ENCODE assay signal across 20 cellular contexts in genomic region chr5:65474129-65474711, GRCh38. TPM values are rescaled to one million over a fixed set of nuclear protein-coding genes. Genes with fewer than 3 reads are reported as not detected.
DNase-seq lines count a peak whose midpoint lies in the region; ATAC-seq, FAIRE-seq and TF ChIP-seq lines count a peak whose summit lies in the region.
"Had no signal": no experiment of that assay in that cellular context is flagged by ENCODE, and none has a peak within 500 bp of the region (broad histone marks: within the 10 kb centered on the region; RNA-seq: fewer than 3 reads in every experiment).

No MANE protein-coding gene starts in this region.

- H2AFZ ChIP-seq in SK-N-SH (ENCODE audit: low read depth) = peak overlapping the region; percentile 36; the same call in 1 of the 2 replicates
- H2AFZ ChIP-seq in endothelial cell of umbilical vein (ENCODE audit: low read depth, low read length) = peak overlapping the region; percentile 27
- no peak overlapping the region for H2AFZ ChIP-seq in mesenchymal stem cell (ENCODE audit: low read depth, low read length)

- H3K9me1 ChIP-seq in endothelial cell of umbilical vein (replicated peaks; ENCODE audit: control insufficient read depth, extremely low read depth, insufficient read depth, low read length) = no peaks in the 10 kb centered on the region

- peaks cover 3 to 7% of the 10 kb centered on the region in 2 experiments; a peak in 2 of 4 replicates for H3K4me1 ChIP-seq in SK-N-SH (ENCODE audit: control insufficient read depth in 1 of 2, insufficient read depth in 2 of 2, low read depth in 1 of 2, low read length in 1 of 2)
- H3K4me1 ChIP-seq in endothelial cell of umbilical vein (ENCODE audit: control insufficient read depth, extremely low read depth, insufficient read depth, low read length) = peaks cover 86% of the 10 kb centered on the region
- peaks cover 2% of the 10 kb centered on the region for H3K4me1 ChIP-seq in mesenchymal stem cell (ENCODE audit: control insufficient read depth, insufficient read depth, low read depth, low read length)
- H3K4me1 ChIP-seq: A549 had no signal

- no peaks in the 10 kb centered on the region for H3K9me2 ChIP-seq in SK-N-SH

- H3K79me2 ChIP-seq in SK-N-SH (ENCODE audit: insufficient read depth) (peaks cover 100% of the 10 kb centered on the region), endothelial cell of umbilical vein (ENCODE audit: control insufficient read depth, insufficient read depth, low read length) (peaks cover 69% of the 10 kb centered on the region)

- no peak overlapping the region for H2BK15ac ChIP-seq in mesenchymal stem cell (ENCODE audit: low read depth, poor library complexity, severe bottlenecking)

- H3K27me3 ChIP-seq in SK-N-SH (ENCODE audit: insufficient read depth) (no peaks in the 10 kb centered on the region), endothelial cell of umbilical vein (ENCODE audit: control insufficient read depth in 2 of 2, insufficient read depth in 2 of 2, low read length in 2 of 2) (no peaks in the 10 kb centered on the region), mesenchymal stem cell (ENCODE audit: control insufficient read depth in 1 of 2, insufficient read depth in 1 of 2, low read length in 2 of 2) (no peaks in the 10 kb centered on the region)
- H3K27me3 ChIP-seq: MG63 had no signal

- no peak overlapping the region for H2BK120ac ChIP-seq in mesenchymal stem cell (ENCODE audit: low read depth, low read length)

- H3K4me2 ChIP-seq in SK-N-SH = peak overlapping the region; percentile 37
- peak overlapping the region; percentile 60 for H3K4me2 ChIP-seq in endothelial cell of umbilical vein (ENCODE audit: insufficient read depth, low read length)
- H3K4me2 ChIP-seq in mesenchymal stem cell (ENCODE audit: low read length, poor library complexity, severe bottlenecking) = no peak overlapping the region
- H3K4me2 ChIP-seq: A549 had no signal

- 63% methylated on average over 3 of the region's 3 CpGs for WGBS in SK-N-SH (ENCODE audit: low lambda C conversion rate)
- 93% methylated on average over 2 of the region's 3 CpGs for WGBS in mesenchymal stem cell

- DNase-seq in GM12892 (ENCODE audit: insufficient read length) (no peak), SK-N-SH (no peak), endothelial cell of umbilical vein (ENCODE audit: low read depth, low spot score) (peak; percentile 84), mesenchymal stem cell (no peak), DMS114 treated with DMSO at 0.1 percent for 48 hours (lab: John Stamatoyannopoulos, UW; ENCODE audit: unreplicated experiment) (no peak), HK-2 (ENCODE audit: unreplicated experiment) (no peak), cerebellum (ENCODE audit: low spot score) (no peak)
- DNase-seq: DMS153, Karpas-422, MG63, NCI-H1092, NCI-H146, NCI-H2081, NCI-H748 treated with DMSO at 0.1 percent for 48 hours, OCI-M1, RPMI8226 had no signal

- intact Hi-C loops in endothelial cell of umbilical vein (cut with micrococcal nuclease) = loop anchor here (10.0 kb wide), 1 partner anchor 1371 kb away; no protein-coding TSS in a partner anchor

- CTCF ChIA-PET in SK-N-SH (lab: Yijun Ruan, JAX) (no interaction called here), endothelial cell of umbilical vein (lab: Charles Lee) (interaction anchor here (0.7 to 2.0 kb wide), 8 partner anchors 10 to 1245 kb away, joined by 3 to 10 read pairs (median 4); no protein-coding TSS in a partner anchor)

- no peak overlapping the region for H3K14ac ChIP-seq in mesenchymal stem cell (ENCODE audit: low read length in 2 of 2)

- FAIRE-seq in GM12892 (lab: Jason Lieb, UNC) = peak; percentile 14
- peak; percentile 77 for FAIRE-seq in endothelial cell of umbilical vein (lab: Jason Lieb, UNC)
- FAIRE-seq: A549 had no signal

- no peak for ATAC-seq in HG03139 (IDR thresholded peaks at IDR 0.05; ENCODE audit: unreplicated experiment)
- ATAC-seq: A549, HCT116 had no signal

- POLR2A ChIA-PET in SK-N-SH (lab: Yijun Ruan, JAX) = no interaction called here
- POLR2A ChIA-PET in endothelial cell of umbilical vein (lab: Charles Lee) = interaction anchor here (1.5 kb wide), 1 partner anchor 9 kb away, joined by 3 read pairs; no protein-coding TSS in a partner anchor

- H2AK5ac ChIP-seq in mesenchymal stem cell (ENCODE audit: low read length, severe bottlenecking) = no peak overlapping the region

- no peak overlapping the region for H4K8ac ChIP-seq in mesenchymal stem cell (ENCODE audit: low read length)

- BruUV-seq in endothelial cell of umbilical vein (replicated peaks; lab: Mats Ljungman, UMichigan) = TSS peak; percentile 90

- TF ChIP-seq EP300 in SK-N-SH (IDR thresholded peaks at IDR 0.05; ENCODE audit: borderline replicate concordance in 1 of 2, low read depth in 1 of 2, low read length in 1 of 2) = no peak

- H4K20me1 ChIP-seq in SK-N-SH (ENCODE audit: insufficient read depth) (no peaks in the 10 kb centered on the region), endothelial cell of umbilical vein (replicated peaks; ENCODE audit: control insufficient read depth, extremely low read depth, insufficient read depth, low read length) (no peaks in the 10 kb centered on the region)

- no peak for TF ChIP-seq POLR2A in GM12892 (IDR thresholded peaks at IDR 0.05; ENCODE audit: low read depth, low read length)
- TF ChIP-seq POLR2A in endothelial cell of umbilical vein (IDR thresholded peaks at IDR 0.05; ENCODE audit: low read depth, low read length) = no peak

- peaks cover 4% of the 10 kb centered on the region for H3K79me1 ChIP-seq in mesenchymal stem cell (replicated peaks; ENCODE audit: low read length, poor library complexity, severe bottlenecking)

- dilution Hi-C loops in endothelial cell of umbilical vein (cut with MboI; ENCODE audit: extremely low pct_ligation_motif_present, low sequenced_read_pairs) = no loop called here

- H3F3A ChIP-seq in SK-N-SH (replicated peaks; ENCODE audit: insufficient read depth) = peaks cover 8% of the 10 kb centered on the region

- H3K4me3 ChIP-seq in SK-N-SH (ENCODE audit: low read depth in 2 of 2, low read length in 1 of 2) (no peak overlapping the region; a peak in 1 of 4 replicates), endothelial cell of umbilical vein (replicated peaks in 1 of 3; ENCODE audit: insufficient read depth in 1 of 3, low read depth in 1 of 3, low read length in 3 of 3) (no peak overlapping the region), mesenchymal stem cell (ENCODE audit: insufficient read depth in 1 of 2, low read depth in 1 of 2, low read length in 2 of 2) (peak overlapping the region in 1 of 2 experiments; percentile 25)
- H3K4me3 ChIP-seq: A549, MG63 had no signal

- H3K9me3 ChIP-seq in SK-N-SH (no peaks in the 10 kb centered on the region), endothelial cell of umbilical vein (replicated peaks; ENCODE audit: control insufficient read depth, insufficient read depth, low read length) (no peaks in the 10 kb centered on the region), mesenchymal stem cell (ENCODE audit: control insufficient read depth, low read length) (no peaks in the 10 kb centered on the region)
- H3K9me3 ChIP-seq: A549, MG63 had no signal

- H2BK12ac ChIP-seq in mesenchymal stem cell (ENCODE audit: low read length in 2 of 2) = no peak overlapping the region

- no peak overlapping the region for H2BK5ac ChIP-seq in mesenchymal stem cell (ENCODE audit: low read depth, low read length, poor library complexity, severe bottlenecking)

- no peak overlapping the region for H3K23ac ChIP-seq in mesenchymal stem cell (ENCODE audit: low read length in 2 of 2)

- H3K27ac ChIP-seq in SK-N-SH (ENCODE audit: low read depth in 2 of 2, low read length in 1 of 2) (peak overlapping the region in 1 of 2 experiments; percentile 43; a peak in 1 of 4 replicates), endothelial cell of umbilical vein (ENCODE audit: insufficient read depth, low read depth, low read length) (peak overlapping the region; percentile 60), mesenchymal stem cell (ENCODE audit: low read length, poor library complexity, severe bottlenecking) (no peak overlapping the region)
- H3K27ac ChIP-seq: A549, C4-2B had no signal

- H3K4ac ChIP-seq in mesenchymal stem cell (ENCODE audit: low read depth in 1 of 2, low read length in 2 of 2) = no peak overlapping the region

- H3K9ac ChIP-seq in SK-N-SH (peak overlapping the region; percentile 13; the same call in 1 of the 2 replicates), endothelial cell of umbilical vein (replicated peaks; ENCODE audit: extremely low read depth, insufficient read depth, low read length) (peak overlapping the region; percentile 61), mesenchymal stem cell (ENCODE audit: low read length) (peak overlapping the region; percentile 38)

- no peak overlapping the region for H4K91ac ChIP-seq in mesenchymal stem cell (ENCODE audit: low read length)

- H3K18ac ChIP-seq in mesenchymal stem cell (ENCODE audit: low read depth in 1 of 2, low read length in 2 of 2) = no peak overlapping the region

- no peak for TF ChIP-seq RAD21 in SK-N-SH (IDR thresholded peaks at IDR 0.05; ENCODE audit: low read length)

- peaks cover 2 to 54% of the 10 kb centered on the region in 2 experiments for H3K36me3 ChIP-seq in SK-N-SH (replicated peaks in 1 of 2; ENCODE audit: control insufficient read depth in 1 of 2, insufficient read depth in 2 of 2, low read length in 1 of 2)
- peaks cover 0 to 3% of the 10 kb centered on the region in 2 experiments for H3K36me3 ChIP-seq in endothelial cell of umbilical vein (ENCODE audit: control insufficient read depth in 2 of 2, extremely low read depth in 1 of 2, insufficient read depth in 2 of 2, low read length in 2 of 2)
- peaks cover 0 to 17% of the 10 kb centered on the region in 2 experiments for H3K36me3 ChIP-seq in mesenchymal stem cell (ENCODE audit: control insufficient read depth in 1 of 2, insufficient read depth in 2 of 2, low read depth in 1 of 2, low read length in 2 of 2)

- no peak for TF ChIP-seq CTCF in SK-N-SH (IDR thresholded peaks at IDR 0.05)
- TF ChIP-seq CTCF in endothelial cell of umbilical vein (IDR thresholded peaks at IDR 0.05; ENCODE audit: extremely low read depth in 1 of 2, insufficient read depth in 1 of 2, low read depth in 1 of 2, low read length in 2 of 2) = no peak

RNA-seq across cellular contexts. Expression of gene ADAMTS6, which starts 7.5 kb away (rescaled TPM):
- polyA plus RNA-seq in GM12892 (2012; ENCODE audit: missing spikeins) = 1.7 TPM
- polyA plus RNA-seq in SK-N-SH (2012; rRNA removed) (15.0 and 25.8 TPM in 2 replicates), endothelial cell of umbilical vein (16.2 and 20.4 TPM in 2 replicates)
- 6.8 and 9.1 TPM in 2 replicates for polyA plus RNA-seq in SK-N-SH (2012; cell fraction: cytosol; rRNA removed)
- polyA plus RNA-seq in SK-N-SH (2012; cell fraction: nucleus; rRNA removed) = 68.1 and 119 TPM in 2 replicates
- total RNA-seq in endothelial cell of umbilical vein (43.4 and 57.4 TPM in 2 replicates), cerebellum (62.3 TPM)
- polyA plus RNA-seq in endothelial cell of umbilical vein (2011; cell fraction: cytosol; rRNA removed) = 7.8 and 9.7 TPM in 2 replicates
- polyA plus RNA-seq in endothelial cell of umbilical vein (2011; cell fraction: nucleus; rRNA removed) = 182 and 188 TPM in 2 replicates
- polyA plus RNA-seq in endothelial cell of umbilical vein (2012) = 13.0 and 16.2 TPM in 2 replicates
- 102 and 109 TPM in 2 replicates for polyA minus RNA-seq in endothelial cell of umbilical vein
- 2.4 TPM for polyA minus RNA-seq in endothelial cell of umbilical vein (2011; cell fraction: cytosol; rRNA and poly(A)+ RNA removed)
- polyA minus RNA-seq in endothelial cell of umbilical vein (2011; cell fraction: nucleus; rRNA and poly(A)+ RNA removed) = 217 and 331 TPM in 2 replicates
- polyA plus RNA-seq in mesenchymal stem cell (2013, experiment 1 of 2) = 0.68 TPM
- polyA plus RNA-seq in mesenchymal stem cell (2013, experiment 2 of 2) = 0.67 TPM
